In genomic region chr20:38433304-38433972, GRCh38 we compare ENCODE assay signal across 1 cellular context.
TF ChIP-seq lines count a peak whose summit lies in the region.

No MANE protein-coding gene starts in this region.

TF ChIP-seq in GM23338, 12 proteins besides CTCF, POLR2A, EP300 and RAD21 (continued from another document):
- TF ChIP-seq REST (IDR thresholded peaks at IDR 0.05; ENCODE audit: unreplicated experiment) (no peak), ZNF114 (CRISPR knock-in tag; IDR thresholded peaks at IDR 0.05) (no peak), JUNB (IDR thresholded peaks at IDR 0.05; ENCODE audit: unreplicated experiment) (no peak), ZNF331 (CRISPR knock-in tag; IDR thresholded peaks at IDR 0.05; ENCODE audit: low read depth) (no peak)
TF ChIP-seq in GM23338: peak in this region for 0.
